In the genomic region with DNA sequence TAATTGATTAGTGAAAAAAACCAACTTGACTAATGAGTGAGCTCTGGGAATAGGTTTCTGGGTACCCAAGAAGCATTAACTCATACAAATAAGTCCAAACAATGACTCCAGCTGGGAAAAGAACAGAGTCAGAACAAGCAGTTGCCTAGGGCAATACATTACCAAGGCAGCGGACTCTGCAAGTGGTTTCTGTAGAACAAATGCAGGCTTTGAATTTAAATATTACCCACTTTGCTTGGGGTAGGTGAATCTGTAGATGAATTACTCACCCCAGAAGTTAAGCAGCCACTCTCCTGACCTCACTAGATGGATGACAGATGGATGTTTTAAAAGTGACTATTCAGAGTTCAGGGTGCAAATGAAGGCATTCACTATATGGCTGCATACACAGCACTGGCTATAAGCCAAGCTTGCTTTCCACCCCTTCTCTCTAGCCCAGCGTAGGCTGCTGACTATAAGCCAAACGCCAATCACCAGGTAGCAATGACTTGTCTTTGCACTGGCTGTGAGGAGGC, we compare ENCODE assay signal across 8 cellular contexts.
DNase-seq lines count a peak whose midpoint lies in the region; ATAC-seq and TF ChIP-seq lines count a peak whose summit lies in the region.

No MANE protein-coding gene starts in this region.

- DNase-seq in Caki2 (ENCODE audit: low read depth) (peak; percentile 83), foreskin melanocyte (peak; percentile 84), amniotic stem cell (lab: John Stamatoyannopoulos, UW) (no peak), GM13977 (ENCODE audit: low spot score) (no peak), NCI-H2029 treated with DMSO at 0.1 percent for 48 hours (lab: John Stamatoyannopoulos, UW) (no peak)

- in situ Hi-C loops in Caki2 (cut with HindIII; ENCODE audit: low pct_unique_long_range_greater_than_20kb, low sequenced_read_pairs) = no loop called here
- in situ Hi-C loops in GM13977 (cut with MboI; ENCODE audit: low pct_unique_long_range_greater_than_20kb, low sequenced_read_pairs, unreplicated experiment) = no loop called here

- ATAC-seq in HG02885 (IDR thresholded peaks at IDR 0.05; ENCODE audit: poor library complexity, unreplicated experiment) (peak; percentile 45), SK-N-SH treated with all-trans-retinoic acid at 6 μM for 48 hours (peak; percentile 72), HG02571 (IDR thresholded peaks at IDR 0.05; ENCODE audit: unreplicated experiment) (no peak)

- TF ChIP-seq CTCF in GM13977 (IDR thresholded peaks at IDR 0.05; ENCODE audit: extremely low read depth, insufficient read depth, missing control alignments) = no peak

TF ChIP-seq in SK-N-SH treated with all-trans-retinoic acid at 6 μM for 48 hours, 23 proteins besides CTCF, POLR2A, EP300 and RAD21:
- no peak for TF ChIP-seq ZFP30 (CRISPR knock-in tag; IDR thresholded peaks at IDR 0.05)
- TF ChIP-seq BACH2 (CRISPR knock-in tag; IDR thresholded peaks at IDR 0.05; ENCODE audit: borderline replicate concordance) = no peak
- no peak for TF ChIP-seq PPARA (CRISPR knock-in tag; IDR thresholded peaks at IDR 0.05; ENCODE audit: borderline replicate concordance)
- no peak for TF ChIP-seq TCF4 (CRISPR knock-in tag; IDR thresholded peaks at IDR 0.05; ENCODE audit: borderline replicate concordance)
- TF ChIP-seq, protein P1, sequence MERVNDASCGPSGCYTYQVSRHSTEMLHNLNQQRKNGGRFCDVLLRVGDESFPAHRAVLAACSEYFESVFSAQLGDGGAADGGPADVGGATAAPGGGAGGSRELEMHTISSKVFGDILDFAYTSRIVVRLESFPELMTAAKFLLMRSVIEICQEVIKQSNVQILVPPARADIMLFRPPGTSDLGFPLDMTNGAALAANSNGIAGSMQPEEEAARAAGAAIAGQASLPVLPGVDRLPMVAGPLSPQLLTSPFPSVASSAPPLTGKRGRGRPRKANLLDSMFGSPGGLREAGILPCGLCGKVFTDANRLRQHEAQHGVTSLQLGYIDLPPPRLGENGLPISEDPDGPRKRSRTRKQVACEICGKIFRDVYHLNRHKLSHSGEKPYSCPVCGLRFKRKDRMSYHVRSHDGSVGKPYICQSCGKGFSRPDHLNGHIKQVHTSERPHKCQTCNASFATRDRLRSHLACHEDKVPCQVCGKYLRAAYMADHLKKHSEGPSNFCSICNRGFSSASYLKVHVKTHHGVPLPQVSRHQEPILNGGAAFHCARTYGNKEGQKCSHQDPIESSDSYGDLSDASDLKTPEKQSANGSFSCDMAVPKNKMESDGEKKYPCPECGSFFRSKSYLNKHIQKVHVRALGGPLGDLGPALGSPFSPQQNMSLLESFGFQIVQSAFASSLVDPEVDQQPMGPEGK (CRISPR knock-in tag; IDR thresholded peaks at IDR 0.05; ENCODE audit: borderline replicate concordance) = no peak
- no peak for TF ChIP-seq CSDC2 (CRISPR knock-in tag; IDR thresholded peaks at IDR 0.05)
- no peak for TF ChIP-seq ZNF70 (CRISPR knock-in tag; IDR thresholded peaks at IDR 0.05)
- TF ChIP-seq, protein P2, sequence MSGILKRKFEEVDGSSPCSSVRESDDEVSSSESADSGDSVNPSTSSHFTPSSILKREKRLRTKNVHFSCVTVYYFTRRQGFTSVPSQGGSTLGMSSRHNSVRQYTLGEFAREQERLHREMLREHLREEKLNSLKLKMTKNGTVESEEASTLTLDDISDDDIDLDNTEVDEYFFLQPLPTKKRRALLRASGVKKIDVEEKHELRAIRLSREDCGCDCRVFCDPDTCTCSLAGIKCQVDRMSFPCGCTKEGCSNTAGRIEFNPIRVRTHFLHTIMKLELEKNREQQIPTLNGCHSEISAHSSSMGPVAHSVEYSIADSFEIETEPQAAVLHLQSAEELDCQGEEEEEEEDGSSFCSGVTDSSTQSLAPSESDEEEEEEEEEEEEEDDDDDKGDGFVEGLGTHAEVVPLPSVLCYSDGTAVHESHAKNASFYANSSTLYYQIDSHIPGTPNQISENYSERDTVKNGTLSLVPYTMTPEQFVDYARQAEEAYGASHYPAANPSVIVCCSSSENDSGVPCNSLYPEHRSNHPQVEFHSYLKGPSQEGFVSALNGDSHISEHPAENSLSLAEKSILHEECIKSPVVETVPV (CRISPR knock-in tag; IDR thresholded peaks at IDR 0.05) = no peak
- TF ChIP-seq TOX (CRISPR knock-in tag; IDR thresholded peaks at IDR 0.05; ENCODE audit: borderline replicate concordance) = no peak
- TF ChIP-seq, protein P3, sequence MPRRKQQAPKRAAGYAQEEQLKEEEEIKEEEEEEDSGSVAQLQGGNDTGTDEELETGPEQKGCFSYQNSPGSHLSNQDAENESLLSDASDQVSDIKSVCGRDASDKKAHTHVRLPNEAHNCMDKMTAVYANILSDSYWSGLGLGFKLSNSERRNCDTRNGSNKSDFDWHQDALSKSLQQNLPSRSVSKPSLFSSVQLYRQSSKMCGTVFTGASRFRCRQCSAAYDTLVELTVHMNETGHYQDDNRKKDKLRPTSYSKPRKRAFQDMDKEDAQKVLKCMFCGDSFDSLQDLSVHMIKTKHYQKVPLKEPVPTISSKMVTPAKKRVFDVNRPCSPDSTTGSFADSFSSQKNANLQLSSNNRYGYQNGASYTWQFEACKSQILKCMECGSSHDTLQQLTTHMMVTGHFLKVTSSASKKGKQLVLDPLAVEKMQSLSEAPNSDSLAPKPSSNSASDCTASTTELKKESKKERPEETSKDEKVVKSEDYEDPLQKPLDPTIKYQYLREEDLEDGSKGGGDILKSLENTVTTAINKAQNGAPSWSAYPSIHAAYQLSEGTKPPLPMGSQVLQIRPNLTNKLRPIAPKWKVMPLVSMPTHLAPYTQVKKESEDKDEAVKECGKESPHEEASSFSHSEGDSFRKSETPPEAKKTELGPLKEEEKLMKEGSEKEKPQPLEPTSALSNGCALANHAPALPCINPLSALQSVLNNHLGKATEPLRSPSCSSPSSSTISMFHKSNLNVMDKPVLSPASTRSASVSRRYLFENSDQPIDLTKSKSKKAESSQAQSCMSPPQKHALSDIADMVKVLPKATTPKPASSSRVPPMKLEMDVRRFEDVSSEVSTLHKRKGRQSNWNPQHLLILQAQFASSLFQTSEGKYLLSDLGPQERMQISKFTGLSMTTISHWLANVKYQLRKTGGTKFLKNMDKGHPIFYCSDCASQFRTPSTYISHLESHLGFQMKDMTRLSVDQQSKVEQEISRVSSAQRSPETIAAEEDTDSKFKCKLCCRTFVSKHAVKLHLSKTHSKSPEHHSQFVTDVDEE (CRISPR knock-in tag; IDR thresholded peaks at IDR 0.05) = no peak
- TF ChIP-seq RARB (CRISPR knock-in tag; IDR thresholded peaks at IDR 0.05) = no peak
- no peak for TF ChIP-seq ZNF8 (CRISPR knock-in tag; IDR thresholded peaks at IDR 0.05)

Comparison
In these comparisons a context has a peak if more than half of its experiments do, and no peak if none do; other contexts are left out.
1. DNase-seq: peak in Caki2 (single experiment) and foreskin melanocyte (single experiment); none in amniotic stem cell (single experiment), GM13977 (single experiment) and NCI-H2029 treated with DMSO at 0.1 percent for 48 hours (single experiment).